Comparison of ENCODE assay signal across 8 cellular contexts in the genomic region with DNA sequence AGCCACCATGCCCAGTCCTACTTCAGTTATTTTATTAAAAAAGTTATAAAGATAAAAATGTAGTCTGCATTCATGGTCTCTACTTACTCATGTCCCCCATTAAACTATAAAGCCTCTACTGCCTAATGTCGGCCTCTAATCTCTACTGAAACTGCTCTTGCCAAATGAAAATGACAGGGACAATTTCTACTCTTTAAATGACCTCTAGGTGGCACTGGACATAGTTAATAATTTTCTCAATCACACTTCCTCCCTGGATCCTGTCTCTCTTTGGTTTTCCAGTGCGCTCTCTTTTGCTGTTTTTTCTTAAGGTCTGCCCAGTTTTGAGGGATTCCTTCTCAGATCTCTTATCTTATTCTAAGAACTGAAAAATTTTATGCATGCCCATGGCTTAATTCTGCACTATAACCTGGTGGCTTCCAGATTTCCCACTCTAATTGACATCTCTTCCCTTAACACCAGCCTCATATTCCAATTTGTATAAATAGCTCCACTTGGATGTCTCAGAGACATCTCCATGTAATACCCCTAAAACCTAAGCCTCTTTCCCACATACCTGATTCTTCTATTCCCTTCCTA. TPM values are rescaled to one million over a fixed set of nuclear protein-coding genes. Genes with fewer than 3 reads are reported as not detected.
A peak's percentile ranks its signal among the peaks of the same experiment; 100 is the strongest.
DNase-seq lines count a peak whose midpoint lies in the region; ATAC-seq, FAIRE-seq and TF ChIP-seq lines count a peak whose summit lies in the region.

No MANE protein-coding gene starts in this region.

- H3K9ac ChIP-seq in endothelial cell of umbilical vein (replicated peaks; ENCODE audit: extremely low read depth, insufficient read depth, low read length) = no peak overlapping the region

- H2AFZ ChIP-seq in endothelial cell of umbilical vein (ENCODE audit: low read depth, low read length) = no peak overlapping the region

- no peaks in the 10 kb centered on the region for H3K4me1 Mint-ChIP-seq in activated naive CD4-positive, alpha-beta T cell treated with anti-CD3 and anti-CD28 coated beads, Interleukin-2, amount 10 ng/mL, durations not matched to agents 7 days and 5 days
- no peaks in the 10 kb centered on the region for H3K4me1 Mint-ChIP-seq in activated CD4-positive, alpha-beta T cell treated with anti-CD3 and anti-CD28 coated beads, Interleukin-2, amount 10 ng/mL, durations not matched to agents 7 days and 5 days

- H3K4me3 ChIP-seq in endothelial cell of umbilical vein (replicated peaks in 1 of 3; ENCODE audit: insufficient read depth in 1 of 3, low read depth in 1 of 3, low read length in 3 of 3) (no peak overlapping the region), pancreas (no peak overlapping the region)

- intact Hi-C loops in endothelial cell of umbilical vein (cut with micrococcal nuclease) = loop anchor here (1.0 to 5.0 kb wide), 2 partner anchors 54 to 142 kb away; a partner anchor contains a TSS
- intact Hi-C loops in pancreas (cut with DNase I) = no loop called here

- H3K36me3 ChIP-seq in endothelial cell of umbilical vein (ENCODE audit: control insufficient read depth in 2 of 2, extremely low read depth in 1 of 2, insufficient read depth in 2 of 2, low read length in 2 of 2) (no peaks in the 10 kb centered on the region), pancreas (no peaks in the 10 kb centered on the region)

- DNase-seq in DMS79 treated with DMSO at 0.1 percent for 48 hours (lab: John Stamatoyannopoulos, UW) (peak; percentile 34), OCI-M1 (lab: John Stamatoyannopoulos, UW) (peak; percentile 58), endothelial cell of umbilical vein (ENCODE audit: low read depth, low spot score) (peak; percentile 39), pancreas (no peak)
- DNase-seq in activated naive CD4-positive, alpha-beta T cell treated with anti-CD3 and anti-CD28 coated beads, Interleukin-2, amount 10 ng/mL, durations not matched to agents 7 days and 5 days = no peak
- DNase-seq in stimulated activated CD4-positive, alpha-beta T cell treated with anti-CD3 and anti-CD28 coated beads, Interleukin-2, amount 100 ng/mL, for 24 hours = no peak
- no peak for DNase-seq in activated CD4-positive, alpha-beta T cell treated with anti-CD3 and anti-CD28 coated beads, Interleukin-2, amount 10 ng/mL, durations not matched to agents 7 days and 5 days

- no peaks in the 10 kb centered on the region for H3K9me1 ChIP-seq in endothelial cell of umbilical vein (replicated peaks; ENCODE audit: control insufficient read depth, extremely low read depth, insufficient read depth, low read length)

- H3K27ac ChIP-seq in endothelial cell of umbilical vein (ENCODE audit: insufficient read depth, low read depth, low read length) (no peak overlapping the region), pancreas (no peak overlapping the region)

- no peaks in the 10 kb centered on the region for H4K20me1 ChIP-seq in endothelial cell of umbilical vein (replicated peaks; ENCODE audit: control insufficient read depth, extremely low read depth, insufficient read depth, low read length)

- no peak for TF ChIP-seq POLR2A in endothelial cell of umbilical vein (IDR thresholded peaks at IDR 0.05; ENCODE audit: low read depth, low read length)

- no peak overlapping the region for H3K4me2 ChIP-seq in endothelial cell of umbilical vein (ENCODE audit: insufficient read depth, low read length)

- peaks cover 6% of the 10 kb centered on the region for H3K27me3 Mint-ChIP-seq in activated naive CD4-positive, alpha-beta T cell treated with anti-CD3 and anti-CD28 coated beads, Interleukin-2, amount 10 ng/mL, durations not matched to agents 7 days and 5 days
- peaks cover 3% of the 10 kb centered on the region for H3K27me3 Mint-ChIP-seq in activated CD4-positive, alpha-beta T cell treated with anti-CD3 and anti-CD28 coated beads, Interleukin-2, amount 10 ng/mL, durations not matched to agents 7 days and 5 days

- no peaks in the 10 kb centered on the region for H3K36me3 Mint-ChIP-seq in activated naive CD4-positive, alpha-beta T cell treated with anti-CD3 and anti-CD28 coated beads, Interleukin-2, amount 10 ng/mL, durations not matched to agents 7 days and 5 days
- H3K36me3 Mint-ChIP-seq in activated CD4-positive, alpha-beta T cell treated with anti-CD3 and anti-CD28 coated beads, Interleukin-2, amount 10 ng/mL, durations not matched to agents 7 days and 5 days (ENCODE audit: low read depth) = no peaks in the 10 kb centered on the region

- H3K9me3 Mint-ChIP-seq in activated naive CD4-positive, alpha-beta T cell treated with anti-CD3 and anti-CD28 coated beads, Interleukin-2, amount 10 ng/mL, durations not matched to agents 7 days and 5 days = no peaks in the 10 kb centered on the region
- H3K9me3 Mint-ChIP-seq in activated CD4-positive, alpha-beta T cell treated with anti-CD3 and anti-CD28 coated beads, Interleukin-2, amount 10 ng/mL, durations not matched to agents 7 days and 5 days = no peaks in the 10 kb centered on the region

- CTCF ChIA-PET in endothelial cell of umbilical vein (lab: Charles Lee) = interaction anchor here (0.6 to 1.8 kb wide), 9 partner anchors 11 to 142 kb away, joined by 3 to 59 read pairs (median 3); no protein-coding TSS in a partner anchor
- CTCF ChIA-PET in activated naive CD4-positive, alpha-beta T cell treated with anti-CD3 and anti-CD28 coated beads, Interleukin-2, amount 10 ng/mL, durations not matched to agents 7 days and 5 days (lab: Charles Lee) = interaction anchor here (0.8 to 3.0 kb wide), 6 partner anchors 9 to 228 kb away, joined by 3 to 24 read pairs (median 3); no protein-coding TSS in a partner anchor
- CTCF ChIA-PET in activated CD4-positive, alpha-beta T cell treated with anti-CD3 and anti-CD28 coated beads, Interleukin-2, amount 10 ng/mL, durations not matched to agents 7 days and 5 days (lab: Charles Lee) = interaction anchor here (0.9 kb wide), 1 partner anchor 142 kb away, joined by 3 read pairs; no protein-coding TSS in a partner anchor

- no TSS peak for BruUV-seq in endothelial cell of umbilical vein (replicated peaks; lab: Mats Ljungman, UMichigan)

- POLR2A ChIA-PET in endothelial cell of umbilical vein (lab: Charles Lee) = no interaction called here
- POLR2A ChIA-PET in activated CD4-positive, alpha-beta T cell treated with anti-CD3 and anti-CD28 coated beads, Interleukin-2, amount 10 ng/mL, durations not matched to agents 7 days and 5 days (lab: Charles Lee) = no interaction called here

- peak; percentile 32 to 43 for TF ChIP-seq CTCF in endothelial cell of umbilical vein (IDR thresholded peaks at IDR 0.05; ENCODE audit: extremely low read depth in 1 of 2, insufficient read depth in 1 of 2, low read depth in 1 of 2, low read length in 2 of 2)
- peak; percentile 17 to 58 (median 46) for TF ChIP-seq CTCF in pancreas (IDR thresholded peaks at IDR 0.05)

- H3K4me1 ChIP-seq in endothelial cell of umbilical vein (ENCODE audit: control insufficient read depth, extremely low read depth, insufficient read depth, low read length) = no peaks in the 10 kb centered on the region
- H3K4me1 ChIP-seq in pancreas = no peaks in the 10 kb centered on the region

- H3K27ac Mint-ChIP-seq in activated naive CD4-positive, alpha-beta T cell treated with anti-CD3 and anti-CD28 coated beads, Interleukin-2, amount 10 ng/mL, durations not matched to agents 7 days and 5 days = no peak overlapping the region
- H3K27ac Mint-ChIP-seq in activated CD4-positive, alpha-beta T cell treated with anti-CD3 and anti-CD28 coated beads, Interleukin-2, amount 10 ng/mL, durations not matched to agents 7 days and 5 days = no peak overlapping the region

- H3K9me3 ChIP-seq in endothelial cell of umbilical vein (replicated peaks; ENCODE audit: control insufficient read depth, insufficient read depth, low read length) (no peaks in the 10 kb centered on the region), pancreas (no peaks in the 10 kb centered on the region)

- H3K27me3 ChIP-seq in endothelial cell of umbilical vein (ENCODE audit: control insufficient read depth in 2 of 2, insufficient read depth in 2 of 2, low read length in 2 of 2) (peaks cover 0 to 2% of the 10 kb centered on the region in 2 experiments), pancreas (no peaks in the 10 kb centered on the region)

- dilution Hi-C loops in endothelial cell of umbilical vein (cut with MboI; ENCODE audit: extremely low pct_ligation_motif_present, low sequenced_read_pairs) = no loop called here

- ATAC-seq in HG02798 (IDR thresholded peaks at IDR 0.05; ENCODE audit: poor library complexity, unreplicated experiment) = peak; percentile 51
- peak; percentile 82 to 95 (median 92) for ATAC-seq in pancreas

- WGBS in pancreas, 2 donors = 5 to 13% methylated on average over 2 of the region's 2 CpGs

- no peaks in the 10 kb centered on the region for H3K79me2 ChIP-seq in endothelial cell of umbilical vein (ENCODE audit: control insufficient read depth, insufficient read depth, low read length)

- FAIRE-seq in endothelial cell of umbilical vein (lab: Jason Lieb, UNC) (peak; percentile 44), pancreas (lab: Jason Lieb, UNC) (no peak)

- H3K4me3 Mint-ChIP-seq in activated naive CD4-positive, alpha-beta T cell treated with anti-CD3 and anti-CD28 coated beads, Interleukin-2, amount 10 ng/mL, durations not matched to agents 7 days and 5 days = no peak overlapping the region
- no peak overlapping the region for H3K4me3 Mint-ChIP-seq in activated CD4-positive, alpha-beta T cell treated with anti-CD3 and anti-CD28 coated beads, Interleukin-2, amount 10 ng/mL, durations not matched to agents 7 days and 5 days

TF ChIP-seq in endothelial cell of umbilical vein, 7 proteins besides CTCF, POLR2A, EP300 and RAD21 (continues in another document):
- TF ChIP-seq EZH2 (IDR thresholded peaks at IDR 0.05; ENCODE audit: borderline replicate concordance, low read depth, low read length, severe bottlenecking) (no peak), GATA2 (IDR thresholded peaks at IDR 0.05; ENCODE audit: insufficient read depth, insufficient read length, low read depth, low read length) (no peak), POLR2AphosphoS5 (IDR thresholded peaks at IDR 0.05; ENCODE audit: insufficient read depth, low read depth, low read length) (no peak)

RNA-seq across cellular contexts. Expression of a gene that starts 54.3 kb away (rescaled TPM):
- total RNA-seq in endothelial cell of umbilical vein (20.9 and 21.7 TPM in 2 replicates), pancreas (10 to 100 TPM in 1 of 6 donors, 1 to 10 TPM in 5; 6.4 to 11.2 (median 8.9) TPM)
- polyA plus RNA-seq in endothelial cell of umbilical vein (7.3 and 10.2 TPM in 2 replicates), pancreas (1 to 10 TPM; 3.2 to 6.9 TPM)
- 10.1 and 10.3 TPM in 2 replicates for polyA plus RNA-seq in endothelial cell of umbilical vein (2011; cell fraction: cytosol; rRNA removed)
- polyA plus RNA-seq in endothelial cell of umbilical vein (2011; cell fraction: nucleus; rRNA removed) = 8.9 and 13.2 TPM in 2 replicates
- polyA plus RNA-seq in endothelial cell of umbilical vein (2012) = 16.4 and 22.2 TPM in 2 replicates
- 12.2 and 12.5 TPM in 2 replicates for polyA minus RNA-seq in endothelial cell of umbilical vein
- polyA minus RNA-seq in endothelial cell of umbilical vein (2011; cell fraction: cytosol; rRNA and poly(A)+ RNA removed) = 8.2 TPM
- polyA minus RNA-seq in endothelial cell of umbilical vein (2011; cell fraction: nucleus; rRNA and poly(A)+ RNA removed) = 11.2 and 15.6 TPM in 2 replicates
- 10 to 100 TPM; 20.9 to 21.1 TPM for total RNA-seq in activated CD4-positive, alpha-beta T cell treated with anti-CD3 and anti-CD28 coated beads, Interleukin-2, amount 10 ng/mL, durations not matched to agents 7 days and 5 days

Comparison
In these comparisons a context has a peak if more than half of its experiments do, and no peak if none do; other contexts are left out.
1. DNase-seq: peak in DMS79 treated with DMSO at 0.1 percent for 48 hours (single experiment), OCI-M1 (single experiment) and endothelial cell of umbilical vein (single experiment); none in pancreas (0 of 6), activated naive CD4-positive, alpha-beta T cell treated with anti-CD3 and anti-CD28 coated beads, Interleukin-2, amount 10 ng/mL, durations not matched to agents 7 days and 5 days (single experiment), stimulated activated CD4-positive, alpha-beta T cell treated with anti-CD3 and anti-CD28 coated beads, Interleukin-2, amount 100 ng/mL, for 24 hours (0 of 2) and activated CD4-positive, alpha-beta T cell treated with anti-CD3 and anti-CD28 coated beads, Interleukin-2, amount 10 ng/mL, durations not matched to agents 7 days and 5 days (single experiment).